Comparison of ENCODE assay signal across 15 cellular contexts in genomic region chr2:31070339-31070738, GRCh38.
"Had no signal": no experiment of that assay in that cellular context is flagged by ENCODE, and none has a peak within 500 bp of the region (broad histone marks: within the 10 kb centered on the region; RNA-seq: fewer than 3 reads in every experiment).

No MANE protein-coding gene starts in this region.

- H3K4me3 ChIP-seq: adrenal gland, colonic mucosa, heart left ventricle, neural progenitor cell, psoas muscle, spleen, suprapubic skin had no signal

- ATAC-seq: activated CD8-positive, alpha-beta T cell treated with anti-CD3 and anti-CD28 coated beads for 36 hours; activated T-cell treated with anti-CD3 and anti-CD28 coated beads, Interleukin-2, amount 50 U/mL, for 4 hours; heart left ventricle; psoas muscle; sciatic nerve; WTC11 had no signal

- H3K27ac ChIP-seq: adrenal gland, colonic mucosa, heart left ventricle, neural progenitor cell, psoas muscle, spleen, suprapubic skin had no signal

- H3K9ac ChIP-seq: neural progenitor cell had no signal

- H3K36me3 ChIP-seq: adrenal gland, colonic mucosa, heart left ventricle, neural progenitor cell, spleen, suprapubic skin had no signal

- H3K4me2 ChIP-seq: neural progenitor cell had no signal

- H3K9me3 ChIP-seq: adrenal gland, colonic mucosa, heart left ventricle, psoas muscle, spleen, suprapubic skin had no signal

- DNase-seq: activated CD4-positive, alpha-beta T cell treated with anti-CD3 and anti-CD28 coated beads for 4 hours; activated CD8-positive, alpha-beta T cell treated with anti-CD3 and anti-CD28 coated beads for 36 hours; activated effector memory CD4-positive, alpha-beta T cell treated with Interleukin-2 at 50 U/mL for 16 hours; activated T-cell treated with anti-CD3 and anti-CD28 coated beads, Interleukin-2, amount 50 U/mL, for 4 hours; adrenal gland; caudate nucleus; colonic mucosa; heart left ventricle; psoas muscle; spleen; T-helper 2 cell had no signal

- H3K27me3 ChIP-seq: adrenal gland, colonic mucosa, heart left ventricle, neural progenitor cell, spleen, suprapubic skin had no signal

- H2AFZ ChIP-seq: neural progenitor cell had no signal

- H3K4me1 ChIP-seq: adrenal gland, colonic mucosa, heart left ventricle, psoas muscle, spleen, suprapubic skin had no signal
